9 cellular contexts compared by ENCODE assay signal in genomic region chr20:62595491-62595890, GRCh38. TPM values are rescaled to one million over a fixed set of nuclear protein-coding genes. Genes with fewer than 3 reads are reported as not detected.
DNase-seq lines count a peak whose midpoint lies in the region; ATAC-seq and TF ChIP-seq lines count a peak whose summit lies in the region.
"Had no signal": no experiment of that assay in that cellular context is flagged by ENCODE, and none has a peak within 500 bp of the region (broad histone marks: within the 10 kb centered on the region; RNA-seq: fewer than 3 reads in every experiment).

No MANE protein-coding gene starts in this region.

- no peaks in the 10 kb centered on the region for H3K9me3 ChIP-seq in RWPE2 (ENCODE audit: severe bottlenecking)

- H3K27ac ChIP-seq in RWPE2 (ENCODE audit: poor library complexity, severe bottlenecking): no peak overlapping the region

- H3K27me3 Mint-ChIP-seq in activated CD4-positive, alpha-beta T cell treated with anti-CD3 and anti-CD28 coated beads for 36 hours: peaks cover 36% of the 10 kb centered on the region
- H3K27me3 Mint-ChIP-seq in activated CD4-positive, alpha-beta T cell treated with anti-CD3 and anti-CD28 coated beads, Interleukin-2, amount 10 ng/mL, durations not matched to agents 24 days and 14 days: peaks cover 37% of the 10 kb centered on the region
- peaks cover 12% of the 10 kb centered on the region for H3K27me3 Mint-ChIP-seq in glutamatergic neuron (ENCODE audit: unreplicated experiment)

- H3K27me3 ChIP-seq in RWPE2 (ENCODE audit: insufficient read depth, poor library complexity, severe bottlenecking): no peaks in the 10 kb centered on the region

- CTCF ChIA-PET in activated CD4-positive, alpha-beta T cell treated with anti-CD3 and anti-CD28 coated beads for 36 hours (lab: Charles Lee): interaction anchor here (1.1 kb wide), 1 partner anchor 18 kb away, joined by 3 read pairs; no protein-coding TSS in a partner anchor

- H3K4me3 ChIP-seq in RWPE2 (ENCODE audit: severe bottlenecking): no peak overlapping the region
- H3K4me3 ChIP-seq in fibroblast of villous mesenchyme (ENCODE audit: low read depth, low read length): no peak overlapping the region

- H3K4me3 Mint-ChIP-seq in activated CD4-positive, alpha-beta T cell treated with anti-CD3 and anti-CD28 coated beads for 36 hours: no peak overlapping the region
- H3K4me3 Mint-ChIP-seq in activated CD4-positive, alpha-beta T cell treated with anti-CD3 and anti-CD28 coated beads, Interleukin-2, amount 10 ng/mL, durations not matched to agents 24 days and 14 days: no peak overlapping the region
- H3K4me3 Mint-ChIP-seq in glutamatergic neuron (ENCODE audit: unreplicated experiment): no peak overlapping the region

- H3K9me3 Mint-ChIP-seq in activated CD4-positive, alpha-beta T cell treated with anti-CD3 and anti-CD28 coated beads for 36 hours (ENCODE audit: low read depth): no peaks in the 10 kb centered on the region
- H3K9me3 Mint-ChIP-seq in activated CD4-positive, alpha-beta T cell treated with anti-CD3 and anti-CD28 coated beads, Interleukin-2, amount 10 ng/mL, durations not matched to agents 24 days and 14 days: no peaks in the 10 kb centered on the region
- H3K9me3 Mint-ChIP-seq in glutamatergic neuron (ENCODE audit: unreplicated experiment): peaks cover 11% of the 10 kb centered on the region

- no peaks in the 10 kb centered on the region for H3K36me3 Mint-ChIP-seq in activated CD4-positive, alpha-beta T cell treated with anti-CD3 and anti-CD28 coated beads for 36 hours (ENCODE audit: low read depth)
- H3K36me3 Mint-ChIP-seq in activated CD4-positive, alpha-beta T cell treated with anti-CD3 and anti-CD28 coated beads, Interleukin-2, amount 10 ng/mL, durations not matched to agents 24 days and 14 days (ENCODE audit: low read depth): no peaks in the 10 kb centered on the region
- H3K36me3 Mint-ChIP-seq in glutamatergic neuron (ENCODE audit: unreplicated experiment): no peaks in the 10 kb centered on the region

- peaks cover 23% of the 10 kb centered on the region for H3K4me1 ChIP-seq in RWPE2 (ENCODE audit: insufficient read depth, poor library complexity, severe bottlenecking)

- TF ChIP-seq CTCF in RWPE2 (IDR thresholded peaks at IDR 0.05; ENCODE audit: poor library complexity, severe bottlenecking) (no peak), fibroblast of villous mesenchyme (IDR thresholded peaks at IDR 0.05; ENCODE audit: insufficient read depth, low read depth, low read length) (no peak), glutamatergic neuron (IDR thresholded peaks at IDR 0.05; ENCODE audit: partially characterized antibody, unreplicated experiment) (no peak)

- intact Hi-C loops in activated CD4-positive, alpha-beta T cell treated with anti-CD3 and anti-CD28 coated beads for 36 hours (cut with DNase I, micrococcal nuclease): no loop called here
- intact Hi-C loops in activated CD4-positive, alpha-beta T cell treated with anti-CD3 and anti-CD28 coated beads, Interleukin-2, amount 10 ng/mL, durations not matched to agents 24 days and 14 days (cut with micrococcal nuclease): no loop called here

- POLR2A ChIA-PET in activated CD4-positive, alpha-beta T cell treated with anti-CD3 and anti-CD28 coated beads for 36 hours (lab: Charles Lee): no interaction called here

- DNase-seq in activated CD4-positive, alpha-beta T cell treated with anti-CD3 and anti-CD28 coated beads for 36 hours: peak; percentile 49
- DNase-seq in activated CD4-positive, alpha-beta T cell treated with anti-CD3 and anti-CD28 coated beads, Interleukin-2, amount 10 ng/mL, durations not matched to agents 24 days and 14 days: no peak
- peak; percentile 98 for DNase-seq in RWPE2 (ENCODE audit: low spot score)
- DNase-seq in fibroblast of villous mesenchyme (ENCODE audit: low read depth): peak; percentile 27
- DNase-seq in pulmonary artery endothelial cell (ENCODE audit: low read depth, low spot score): peak; percentile 30
- DNase-seq in NCI-H345 treated with DMSO at 0.1 percent for 48 hours (lab: John Stamatoyannopoulos, UW; ENCODE audit: unreplicated experiment): no peak
- DNase-seq in glutamatergic neuron: no peak
- DNase-seq: activated T-cell treated with anti-CD3 and anti-CD28 coated beads for 4 hours had no signal

- peak; percentile 51 for ATAC-seq in activated CD4-positive, alpha-beta T cell treated with anti-CD3 and anti-CD28 coated beads for 36 hours
- ATAC-seq in RWPE2 (ENCODE audit: low read depth): peak; percentile 82
- ATAC-seq in HG03280 (IDR thresholded peaks at IDR 0.05; ENCODE audit: unreplicated experiment): no peak

- peaks cover 2% of the 10 kb centered on the region for H3K4me1 Mint-ChIP-seq in activated CD4-positive, alpha-beta T cell treated with anti-CD3 and anti-CD28 coated beads for 36 hours
- peaks cover 16% of the 10 kb centered on the region for H3K4me1 Mint-ChIP-seq in activated CD4-positive, alpha-beta T cell treated with anti-CD3 and anti-CD28 coated beads, Interleukin-2, amount 10 ng/mL, durations not matched to agents 24 days and 14 days
- H3K4me1 Mint-ChIP-seq in glutamatergic neuron (ENCODE audit: low read depth, unreplicated experiment): peaks cover 6% of the 10 kb centered on the region

- no peaks in the 10 kb centered on the region for H3K36me3 ChIP-seq in RWPE2 (ENCODE audit: low read depth)

- H3K27ac Mint-ChIP-seq in activated CD4-positive, alpha-beta T cell treated with anti-CD3 and anti-CD28 coated beads for 36 hours: no peak overlapping the region
- no peak overlapping the region for H3K27ac Mint-ChIP-seq in activated CD4-positive, alpha-beta T cell treated with anti-CD3 and anti-CD28 coated beads, Interleukin-2, amount 10 ng/mL, durations not matched to agents 24 days and 14 days
- H3K27ac Mint-ChIP-seq in glutamatergic neuron (ENCODE audit: unreplicated experiment): no peak overlapping the region

RNA-seq across cellular contexts. Expression of gene SLCO4A1, which starts 46.8 kb away (rescaled TPM):
- 10 to 100 TPM; 40.5 to 43.4 TPM for total RNA-seq in activated CD4-positive, alpha-beta T cell treated with anti-CD3 and anti-CD28 coated beads for 36 hours
- total RNA-seq in activated CD4-positive, alpha-beta T cell treated with anti-CD3 and anti-CD28 coated beads, Interleukin-2, amount 10 ng/mL, durations not matched to agents 24 days and 14 days: 57.8 and 67.3 TPM in 2 replicates
- total RNA-seq in fibroblast of villous mesenchyme: 0.97 and 3.0 TPM in 2 replicates
- 3.6 and 10.4 TPM in 2 replicates for total RNA-seq in pulmonary artery endothelial cell
- 26.5 TPM for total RNA-seq in glutamatergic neuron (ENCODE audit: unreplicated experiment)

Comparison
In these comparisons a context has a peak if more than half of its experiments do, and no peak if none do; other contexts are left out.
1. DNase-seq: peak in activated CD4-positive, alpha-beta T cell treated with anti-CD3 and anti-CD28 coated beads for 36 hours (single experiment), RWPE2 (single experiment), fibroblast of villous mesenchyme (single experiment) and pulmonary artery endothelial cell (single experiment); none in activated CD4-positive, alpha-beta T cell treated with anti-CD3 and anti-CD28 coated beads, Interleukin-2, amount 10 ng/mL, durations not matched to agents 24 days and 14 days (single experiment), NCI-H345 treated with DMSO at 0.1 percent for 48 hours (single experiment) and glutamatergic neuron (single experiment).